Comparison of ENCODE assay signal across 20 cellular contexts in genomic region chr13:72788831-72789230, GRCh38. TPM values are rescaled to one million over a fixed set of nuclear protein-coding genes. Genes with fewer than 3 reads are reported as not detected.
DNase-seq lines count a peak whose midpoint lies in the region; ATAC-seq, FAIRE-seq and TF ChIP-seq lines count a peak whose summit lies in the region.
"Had no signal": no experiment of that assay in that cellular context is flagged by ENCODE, and none has a peak within 500 bp of the region (broad histone marks: within the 10 kb centered on the region; RNA-seq: fewer than 3 reads in every experiment).

No MANE protein-coding gene starts in this region.

- ATAC-seq in CD8-positive, alpha-beta T cell: no peak
- no peak for ATAC-seq in GM21529 (IDR thresholded peaks at IDR 0.05; ENCODE audit: unreplicated experiment)
- ATAC-seq: GM23338, HCT116, HepG2, SK-N-SH treated with all-trans-retinoic acid at 6 μM for 48 hours had no signal

- H3K9me3 ChIP-seq in CD8-positive, alpha-beta T cell (ENCODE audit: low read length): no peaks in the 10 kb centered on the region

- H3K36me3 ChIP-seq in CD8-positive, alpha-beta T cell (ENCODE audit: insufficient read depth, low read length): peaks cover 16% of the 10 kb centered on the region

- no peaks in the 10 kb centered on the region for H3K9me3 Mint-ChIP-seq in CD8-positive, alpha-beta T cell
- no peaks in the 10 kb centered on the region for H3K9me3 Mint-ChIP-seq in neural crest cell
- H3K9me3 Mint-ChIP-seq: CD8-positive, alpha-beta memory T cell; GM23338 had no signal

- POLR2A ChIA-PET in CD8-positive, alpha-beta T cell (lab: Charles Lee): interaction anchor here (0.6 kb wide), 1 partner anchor 90 kb away, joined by 3 read pairs; no protein-coding TSS in a partner anchor

- H3K27me3 ChIP-seq in CD8-positive, alpha-beta T cell (ENCODE audit: insufficient read depth, low read length): no peaks in the 10 kb centered on the region
- H3K27me3 ChIP-seq: BLaER1 treated with 17β-estradiol and CSF1 and Interleukin-3, amounts not matched to agents 10 nM and 100 nM had no signal

- H3K27me3 Mint-ChIP-seq in CD8-positive, alpha-beta T cell (ENCODE audit: low read depth): no peaks in the 10 kb centered on the region
- H3K27me3 Mint-ChIP-seq in neural crest cell (ENCODE audit: low read depth): no peaks in the 10 kb centered on the region
- H3K27me3 Mint-ChIP-seq: CD8-positive, alpha-beta memory T cell had no signal

- peaks cover 40% of the 10 kb centered on the region for H3K4me1 Mint-ChIP-seq in CD8-positive, alpha-beta T cell (ENCODE audit: low read depth)
- peaks cover 16% of the 10 kb centered on the region for H3K4me1 Mint-ChIP-seq in neural crest cell
- H3K4me1 Mint-ChIP-seq: GM23338 had no signal

- H3K36me3 Mint-ChIP-seq in CD8-positive, alpha-beta T cell: peaks cover 47% of the 10 kb centered on the region
- H3K36me3 Mint-ChIP-seq in neural crest cell (ENCODE audit: low read depth): peaks cover 14% of the 10 kb centered on the region

- FAIRE-seq in GM19239 (lab: Jason Lieb, UNC): peak; percentile 39
- FAIRE-seq: HepG2 had no signal

- intact Hi-C loops in CD8-positive, alpha-beta T cell (cut with DNase I, micrococcal nuclease): no loop called here

- peak overlapping the region; percentile 8 for H3K27ac Mint-ChIP-seq in CD8-positive, alpha-beta T cell
- H3K27ac Mint-ChIP-seq in neural crest cell (ENCODE audit: unreplicated experiment): peak overlapping the region; percentile 52
- H3K27ac Mint-ChIP-seq: GM23338 had no signal

- no peak for TF ChIP-seq CTCF in CD8-positive, alpha-beta T cell (IDR thresholded peaks at IDR 0.05)
- TF ChIP-seq CTCF in neural crest cell (conservative IDR thresholded peaks at IDR 0.05): no peak

- CTCF ChIA-PET in CD8-positive, alpha-beta T cell (lab: Charles Lee): no interaction called here

- no peak overlapping the region for H3K27ac ChIP-seq in CD8-positive, alpha-beta T cell (ENCODE audit: low read depth, low read length)

- no peak overlapping the region for H3K4me3 ChIP-seq in CD8-positive, alpha-beta T cell (ENCODE audit: low read depth, low read length)
- H3K4me3 ChIP-seq: BLaER1 treated with 17β-estradiol and CSF1 and Interleukin-3, amounts not matched to agents 10 nM and 100 nM; GM23338 had no signal

- H3K4me3 Mint-ChIP-seq in CD8-positive, alpha-beta T cell: no peak overlapping the region
- H3K4me3 Mint-ChIP-seq in neural crest cell: no peak overlapping the region
- H3K4me3 Mint-ChIP-seq: GM23338 had no signal

- H3K4me1 ChIP-seq in CD8-positive, alpha-beta T cell (ENCODE audit: insufficient read depth, low read length): peaks cover 13% of the 10 kb centered on the region

- no peak for DNase-seq in CD8-positive, alpha-beta T cell
- DNase-seq in GM19239 (ENCODE audit: insufficient read length, low spot score) (no peak), MV-4-11 (lab: John Stamatoyannopoulos, UW) (peak; percentile 38), neural crest cell (ENCODE audit: low read depth, low spot score) (no peak), foreskin melanocyte (no peak), HCEC 1CT (no peak)
- DNase-seq: CD8-positive, alpha-beta memory T cell; KG1; NCI-H1092 treated with DMSO at 0.1 percent for 48 hours; NCI-H146; NCI-H2029 treated with DMSO at 0.1 percent for 48 hours; NCI-H2171 treated with DMSO at 0.1 percent for 48 hours; OCI-M1; SHP77 had no signal

RNA-seq across cellular contexts. Expression of gene PIBF1, which starts 6.9 kb away (rescaled TPM):
- 10 to 100 TPM; 13.1 to 14.3 TPM for total RNA-seq in CD8-positive, alpha-beta T cell
- 21.5 and 24.7 TPM in 2 replicates for total RNA-seq in neural crest cell

RNA-seq across cellular contexts. Expression of gene DIS3, which starts 7.1 kb away (rescaled TPM):
- 10 to 100 TPM; 60.8 to 64.5 TPM for total RNA-seq in CD8-positive, alpha-beta T cell
- total RNA-seq in neural crest cell: 31.1 and 32.0 TPM in 2 replicates
